Comparison of ENCODE assay signal across 10 cellular contexts in genomic region chr10:47299989-47300931, GRCh38. TPM values are rescaled to one million over a fixed set of nuclear protein-coding genes. Genes with fewer than 3 reads are reported as not detected.
DNase-seq lines count a peak whose midpoint lies in the region; ATAC-seq, FAIRE-seq and TF ChIP-seq lines count a peak whose summit lies in the region.
"Had no signal": no experiment of that assay in that cellular context is flagged by ENCODE, and none has a peak within 500 bp of the region (broad histone marks: within the 10 kb centered on the region; RNA-seq: fewer than 3 reads in every experiment).

Gene GDF10, plus strand, starts transcription at chr10:47300197. Its CDS starts 455 bp downstream, at chr10:47300652.

- TF ChIP-seq POLR2A in tibial nerve (IDR thresholded peaks at IDR 0.05) (no peak), GM12892 (IDR thresholded peaks at IDR 0.05; ENCODE audit: low read depth, low read length) (no peak)

- H3K4me3 Mint-ChIP-seq in activated CD4-positive, alpha-beta T cell treated with anti-CD3 and anti-CD28 coated beads for 36 hours = peak within 1 kb of the TSS; percentile 60
- H3K4me3 Mint-ChIP-seq in chondrocyte (ENCODE audit: unreplicated experiment) = peak within 1 kb of the TSS; percentile 60

- peak; percentile 49 for DNase-seq in activated CD4-positive, alpha-beta T cell treated with anti-CD3 and anti-CD28 coated beads for 36 hours
- DNase-seq in activated CD4-positive, alpha-beta T cell treated with anti-CD3 and anti-CD28 coated beads, Interleukin-2, amount 50 U/mL, for 4 hours = no peak
- DNase-seq in chondrocyte (ENCODE audit: low spot score) (peak; percentile 88), mucosa of descending colon (no peak), tibial nerve (ENCODE audit: low spot score in 2 of 2) (no peak), COLO829 (ENCODE audit: low spot score) (no peak), GM12892 (ENCODE audit: insufficient read length) (no peak), NCI-H187 (lab: John Stamatoyannopoulos, UW) (no peak)
- DNase-seq: NCI-H524 had no signal

- CTCF ChIA-PET in activated CD4-positive, alpha-beta T cell treated with anti-CD3 and anti-CD28 coated beads for 36 hours (lab: Charles Lee) = interaction anchor here (0.7 to 1.4 kb wide), 3 partner anchors 12 to 81 kb away, joined by 3 read pairs; no protein-coding TSS in a partner anchor

- H3K27me3 ChIP-seq in tibial nerve = peaks cover 0 to 22% of the 10 kb centered on the region in 2 donors

- POLR2A ChIA-PET in activated CD4-positive, alpha-beta T cell treated with anti-CD3 and anti-CD28 coated beads for 36 hours (lab: Charles Lee) = no interaction called here

- no peak for TF ChIP-seq EP300 in tibial nerve (IDR thresholded peaks at IDR 0.05)

- no peaks in the 10 kb centered on the region for H3K9me3 Mint-ChIP-seq in activated CD4-positive, alpha-beta T cell treated with anti-CD3 and anti-CD28 coated beads for 36 hours (ENCODE audit: low read depth)
- H3K9me3 Mint-ChIP-seq in chondrocyte (ENCODE audit: low read depth) = no peaks in the 10 kb centered on the region

- H3K9me3 ChIP-seq in mucosa of descending colon (no peaks in the 10 kb centered on the region), tibial nerve (no peaks in the 10 kb centered on the region)

- H3K4me3 ChIP-seq in mucosa of descending colon (no peak within 1 kb of the TSS), tibial nerve (peak within 1 kb of the TSS; percentile 37 to 65 (median 60))
- H3K4me3 ChIP-seq: BLaER1 treated with 17β-estradiol and CSF1 and Interleukin-3, amounts not matched to agents 10 nM and 100 nM had no signal

- intact Hi-C loops in activated CD4-positive, alpha-beta T cell treated with anti-CD3 and anti-CD28 coated beads for 36 hours (cut with DNase I, micrococcal nuclease) = loop anchor here in 1 of 2 experiments (10.0 kb wide), 1 partner anchor 95 kb away; no protein-coding TSS in a partner anchor
- intact Hi-C loops in mucosa of descending colon (cut with DNase I, micrococcal nuclease) = no loop called here

- peak; percentile 56 for TF ChIP-seq CTCF in chondrocyte (IDR thresholded peaks at IDR 0.05)
- no peak for TF ChIP-seq CTCF in mucosa of descending colon (IDR thresholded peaks at IDR 0.05)
- peak in 2 of 5 experiments; percentile 28 to 33 for TF ChIP-seq CTCF in tibial nerve (IDR thresholded peaks at IDR 0.05)

- peaks cover 3% of the 10 kb centered on the region for H3K4me1 ChIP-seq in mucosa of descending colon (ENCODE audit: low read depth)
- peaks cover 0 to 54% (median 14%) of the 10 kb centered on the region in 4 donors for H3K4me1 ChIP-seq in tibial nerve

- 2 to 5% methylated on average over 5 to 87 of the region's 115 CpGs for WGBS in tibial nerve, 2 donors

- H3K36me3 ChIP-seq in mucosa of descending colon (ENCODE audit: low read depth) (no peaks in the 10 kb centered on the region), tibial nerve (no peaks in the 10 kb centered on the region)
- H3K36me3 ChIP-seq: BLaER1 treated with 17β-estradiol and CSF1 and Interleukin-3, amounts not matched to agents 10 nM and 100 nM had no signal

- no peak for FAIRE-seq in GM12892 (lab: Jason Lieb, UNC)

- H3K36me3 Mint-ChIP-seq in activated CD4-positive, alpha-beta T cell treated with anti-CD3 and anti-CD28 coated beads for 36 hours (ENCODE audit: low read depth) = no peaks in the 10 kb centered on the region
- H3K36me3 Mint-ChIP-seq in chondrocyte (ENCODE audit: low read depth) = peaks cover 2% of the 10 kb centered on the region

- ATAC-seq in activated CD4-positive, alpha-beta T cell treated with anti-CD3 and anti-CD28 coated beads for 36 hours = peak; percentile 47
- ATAC-seq in mucosa of descending colon = peak; percentile 32

- H3K27ac ChIP-seq in tibial nerve = peak within 1 kb of the TSS; percentile 47 to 77 (median 62)
- H3K27ac ChIP-seq: BLaER1 treated with 17β-estradiol and CSF1 and Interleukin-3, amounts not matched to agents 10 nM and 100 nM had no signal

- peak within 1 kb of the TSS; percentile 16 for H3K27ac Mint-ChIP-seq in activated CD4-positive, alpha-beta T cell treated with anti-CD3 and anti-CD28 coated beads for 36 hours
- H3K27ac Mint-ChIP-seq in chondrocyte (ENCODE audit: unreplicated experiment) = no peak within 1 kb of the TSS

- H3K27me3 Mint-ChIP-seq in activated CD4-positive, alpha-beta T cell treated with anti-CD3 and anti-CD28 coated beads for 36 hours = peaks cover 8% of the 10 kb centered on the region
- peaks cover 44% of the 10 kb centered on the region for H3K27me3 Mint-ChIP-seq in chondrocyte (ENCODE audit: low read depth)

- peaks cover 13% of the 10 kb centered on the region for H3K4me1 Mint-ChIP-seq in activated CD4-positive, alpha-beta T cell treated with anti-CD3 and anti-CD28 coated beads for 36 hours
- peaks cover 19% of the 10 kb centered on the region for H3K4me1 Mint-ChIP-seq in chondrocyte (ENCODE audit: low read depth)

RNA-seq across cellular contexts. Expression of gene GDF10, which starts in this region (rescaled TPM):
- total RNA-seq in activated CD4-positive, alpha-beta T cell treated with anti-CD3 and anti-CD28 coated beads for 36 hours = under 1 TPM; 0.30 to 0.32 TPM
- 0.31 to 3.2 TPM (median 0.67 TPM) in 3 replicates for total RNA-seq in chondrocyte
- total RNA-seq in mucosa of descending colon = 1 to 10 TPM in 1 of 3 donors, under 1 TPM in 2; 0.14 to 3.2 (median 0.41) TPM
- total RNA-seq in tibial nerve = 10 to 100 TPM; 10.2 to 48.2 (median 22.9) TPM
- not detected for polyA plus RNA-seq in GM12892 (2012; ENCODE audit: missing spikeins)

Comparison
In these comparisons a context has a peak if more than half of its experiments do, and no peak if none do; other contexts are left out.
1. Peak in DNase-seq and ATAC-seq in activated CD4-positive, alpha-beta T cell treated with anti-CD3 and anti-CD28 coated beads for 36 hours; RNA of the gene not detected or under 1 TPM.